In the genomic region with DNA sequence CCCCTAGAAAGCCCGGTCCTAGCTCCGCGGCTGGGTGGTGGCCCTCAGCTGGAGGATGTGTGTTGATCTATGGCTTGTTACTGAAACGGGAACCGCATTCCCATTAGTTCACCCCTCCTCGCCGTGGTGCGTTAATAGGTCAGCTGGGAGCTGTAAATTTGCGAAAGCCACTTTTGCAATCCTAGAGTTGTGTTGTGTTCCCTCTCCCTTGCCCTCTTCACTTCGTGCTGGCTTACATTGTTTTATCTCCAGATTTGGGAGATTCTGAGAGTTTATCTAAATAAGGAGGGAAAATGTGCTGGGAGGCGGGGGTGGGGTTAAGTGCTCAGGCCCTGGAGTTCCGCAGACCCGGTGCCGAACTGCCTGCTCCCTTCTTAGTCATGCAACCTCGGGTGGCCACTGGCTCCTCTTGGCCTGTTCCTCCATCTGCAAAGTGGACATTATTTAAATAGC, we compare ENCODE assay signal across 14 cellular contexts.
DNase-seq lines count a peak whose midpoint lies in the region; ATAC-seq and TF ChIP-seq lines count a peak whose summit lies in the region.
"Had no signal": no experiment of that assay in that cellular context is flagged by ENCODE, and none has a peak within 500 bp of the region (broad histone marks: within the 10 kb centered on the region; RNA-seq: fewer than 3 reads in every experiment).

No MANE protein-coding gene starts in this region.

- H3K4me1 ChIP-seq in left ventricle myocardium inferior (peaks cover 44% of the 10 kb centered on the region), psoas muscle (no peaks in the 10 kb centered on the region)

- DNase-seq in DMS 273 (lab: John Stamatoyannopoulos, UW; ENCODE audit: unreplicated experiment) = peak; percentile 84
- peak; percentile 18 for DNase-seq in NOMO-1 treated with DMSO at 0.1 percent for 48 hours (lab: John Stamatoyannopoulos, UW; ENCODE audit: unreplicated experiment)
- peak; percentile 42 for DNase-seq in left ventricle myocardium inferior
- DNase-seq in psoas muscle = peak; percentile 64 to 78
- DNase-seq in NCI-H2227 (lab: John Stamatoyannopoulos, UW; ENCODE audit: unreplicated experiment) = no peak
- DNase-seq in GM13977 (ENCODE audit: low spot score) = no peak
- DNase-seq in T-helper 2 cell = no peak
- DNase-seq: activated CD4-positive, alpha-beta memory T cell treated with anti-CD3 and anti-CD28 coated beads for 36 hours; activated naive CD8-positive, alpha-beta T cell treated with anti-CD3 and anti-CD28 coated beads, Interleukin-2, amount 10 ng/mL, durations not matched to agents 7 days and 5 days; NCI-H226; stimulated activated CD4-positive, alpha-beta T cell treated with anti-CD3 and anti-CD28 coated beads, Interleukin-12 subunit alpha, Interleukin-12 subunit beta, amount 100 ng/mL, for 4 hours; SW 1271 had no signal

- ATAC-seq in psoas muscle (peak; percentile 47 to 66 (median 56)), HG02852 (IDR thresholded peaks at IDR 0.05; ENCODE audit: unreplicated experiment) (no peak)

- TF ChIP-seq CTCF in left ventricle myocardium inferior (IDR thresholded peaks at IDR 0.05; ENCODE audit: borderline replicate concordance) = no peak
- TF ChIP-seq CTCF in psoas muscle (IDR thresholded peaks at IDR 0.05) = no peak
- no peak for TF ChIP-seq CTCF in GM13977 (IDR thresholded peaks at IDR 0.05; ENCODE audit: extremely low read depth, insufficient read depth, missing control alignments)

- in situ Hi-C loops in GM13977 (cut with MboI; ENCODE audit: low pct_unique_long_range_greater_than_20kb, low sequenced_read_pairs, unreplicated experiment) = no loop called here

- H3K4me3 ChIP-seq in left ventricle myocardium inferior (no peak overlapping the region), psoas muscle (no peak overlapping the region)

- intact Hi-C loops in left ventricle myocardium inferior (cut with micrococcal nuclease) (no loop called here), psoas muscle (cut with DNase I) (no loop called here)

- 18 to 28% (median 27%) methylated on average over 15 of the region's 15 CpGs for WGBS in psoas muscle, 3 donors

- no peaks in the 10 kb centered on the region for H3K9me3 ChIP-seq in left ventricle myocardium inferior (replicated peaks)
- no peaks in the 10 kb centered on the region for H3K9me3 ChIP-seq in psoas muscle

- peak overlapping the region; percentile 72 for H3K27ac ChIP-seq in left ventricle myocardium inferior (replicated peaks)
- peak overlapping the region; percentile 50 for H3K27ac ChIP-seq in psoas muscle
- H3K27ac ChIP-seq: C4-2B had no signal

- peaks cover 55% of the 10 kb centered on the region for H3K27me3 ChIP-seq in left ventricle myocardium inferior (ENCODE audit: low read depth)
- peaks cover 0 to 74% (median 29%) of the 10 kb centered on the region in 3 donors for H3K27me3 ChIP-seq in psoas muscle (ENCODE audit: insufficient read depth in 3 of 3, low read length in 2 of 3)

- H3K36me3 ChIP-seq in left ventricle myocardium inferior (no peaks in the 10 kb centered on the region), psoas muscle (ENCODE audit: insufficient read depth in 1 of 2, low read depth in 1 of 2) (no peaks in the 10 kb centered on the region)

Comparison
In these comparisons a context has a peak if more than half of its experiments do, and no peak if none do; other contexts are left out.
1. DNase-seq: peak in DMS 273 (single experiment), NOMO-1 treated with DMSO at 0.1 percent for 48 hours (single experiment), left ventricle myocardium inferior (single experiment) and psoas muscle (2 of 2); none in NCI-H2227 (single experiment), GM13977 (single experiment) and T-helper 2 cell (0 of 5).